ENCODE assay signal across 8 cellular contexts in genomic region chr15:99104788-99105515, GRCh38. TPM values are rescaled to one million over a fixed set of nuclear protein-coding genes. Genes with fewer than 3 reads are reported as not detected.
A peak's percentile ranks its signal among the peaks of the same experiment; 100 is the strongest.
DNase-seq lines count a peak whose midpoint lies in the region; ATAC-seq and TF ChIP-seq lines count a peak whose summit lies in the region.

Gene SYNM, plus strand, starts transcription at chr15:99105080. Its CDS starts 120 bp downstream, at chr15:99105200.

- H3K9me2 ChIP-seq in HCT116 (ENCODE audit: insufficient read depth): no peaks in the 10 kb centered on the region

- peaks cover 13% of the 10 kb centered on the region for H3K4me1 Mint-ChIP-seq in T-helper 2 cell treated with Interferon-gamma antibody and Interleukin-4, amounts not matched to agents 5 μg/mL and 100 μg/mL, for 36 hours (ENCODE audit: low read depth)

- H3K27me3 ChIP-seq in HCT116 (ENCODE audit: insufficient read depth, low read length) (no peaks in the 10 kb centered on the region), lower lobe of right lung (ENCODE audit: low read depth) (peaks cover 47% of the 10 kb centered on the region)
- H3K27me3 ChIP-seq in effector memory CD4-positive, alpha-beta T cell (replicated peaks; ENCODE audit: control insufficient read depth, insufficient read depth, low read length, poor library complexity, severe bottlenecking): peaks cover 4% of the 10 kb centered on the region

- TF ChIP-seq POLR2A in HCT116 (IDR thresholded peaks at IDR 0.05; ENCODE audit: borderline replicate concordance, extremely low read depth, insufficient read depth, insufficient read length): peak; percentile 29
- no peak for TF ChIP-seq POLR2A in NB4 (IDR thresholded peaks at IDR 0.05; ENCODE audit: extremely low read depth, insufficient read length)

- H3K4me3 ChIP-seq in HCT116 (replicated peaks in 1 of 2; ENCODE audit: low read depth in 1 of 2, low read length in 2 of 2) (peak within 1 kb of the TSS; percentile 36 to 49), NB4 (ENCODE audit: low read depth, low read length) (peak within 1 kb of the TSS; percentile 34), lower lobe of right lung (peak within 1 kb of the TSS; percentile 65)
- peak within 1 kb of the TSS; percentile 35 for H3K4me3 ChIP-seq in effector memory CD4-positive, alpha-beta T cell (ENCODE audit: insufficient read depth, low read depth, low read length, poor library complexity, severe bottlenecking)

- RAD21 ChIA-PET in HCT116 (lab: Charles Lee; ENCODE audit: low non-redundant PET in 1 of 2, low total read pairs in 2 of 2, uncharacterized antibody in 2 of 2, unreplicated experiment in 2 of 2): interaction anchor here in 1 of 2 experiments (0.9 kb wide), 1 partner anchor 105 kb away, joined by 3 read pairs; no protein-coding TSS in a partner anchor

- H4K20me1 ChIP-seq in HCT116 (ENCODE audit: insufficient read depth): no peaks in the 10 kb centered on the region

- H3K9me3 Mint-ChIP-seq in T-helper 2 cell treated with Interferon-gamma antibody and Interleukin-4, amounts not matched to agents 5 μg/mL and 100 μg/mL, for 36 hours: no peaks in the 10 kb centered on the region

- ATAC-seq in HCT116 (peak; percentile 92), lower lobe of right lung (peak; percentile 92 to 96)

- TF ChIP-seq CTCF in HCT116 (IDR thresholded peaks at IDR 0.05 in 2 of 3, conservative IDR thresholded peaks at IDR 0.05 in 1 of 3; ENCODE audit: borderline replicate concordance in 1 of 3, insufficient read depth in 1 of 3, low read depth in 2 of 3, low read length in 2 of 3): peak; percentile 70 to 76 (median 74)
- TF ChIP-seq CTCF in NB4 (IDR thresholded peaks at IDR 0.05; ENCODE audit: low read depth, low read length): peak; percentile 44
- TF ChIP-seq CTCF in lower lobe of right lung (IDR thresholded peaks at IDR 0.05): peak; percentile 85

- H2AFZ ChIP-seq in HCT116 (ENCODE audit: low read depth, low read length, poor library complexity, severe bottlenecking): no peak within 1 kb of the TSS

- BruUV-seq in HCT116 (replicated peaks; lab: Mats Ljungman, UMichigan): no TSS peak

- intact Hi-C loops in HCT116 (cut with micrococcal nuclease): loop anchor here (1.0 to 10.0 kb wide), 3 partner anchors 108 to 650 kb away; partner anchors contain the start of gene LRRC28
- intact Hi-C loops in lower lobe of right lung (cut with DNase I): no loop called here

- H3K9ac ChIP-seq in HCT116 (ENCODE audit: low read length): peak within 1 kb of the TSS; percentile 36; the same call in 1 of the 2 replicates

- H3K4me2 ChIP-seq in HCT116 (ENCODE audit: low read length): peak within 1 kb of the TSS; percentile 75

- H3K27me3 Mint-ChIP-seq in T-helper 2 cell treated with Interferon-gamma antibody and Interleukin-4, amounts not matched to agents 5 μg/mL and 100 μg/mL, for 36 hours (ENCODE audit: low read depth): peaks cover 52% of the 10 kb centered on the region

- CTCF ChIA-PET in HCT116 (lab: Charles Lee): interaction anchor here (0.9 to 1.3 kb wide), 7 partner anchors 18 to 651 kb away, joined by 3 to 7 read pairs (median 4); no protein-coding TSS in a partner anchor

- H3K4me1 ChIP-seq in HCT116 (ENCODE audit: control insufficient read depth in 1 of 2, insufficient read depth in 2 of 2, low read length in 2 of 2) (peaks cover 3 to 15% of the 10 kb centered on the region in 2 experiments; a peak in 3 of 4 replicates), lower lobe of right lung (peaks cover 26% of the 10 kb centered on the region)
- H3K4me1 ChIP-seq in effector memory CD4-positive, alpha-beta T cell (ENCODE audit: control insufficient read depth, insufficient read depth, low read length, poor library complexity, severe bottlenecking): peaks cover 2% of the 10 kb centered on the region

- DNase-seq in activated CD4-positive, alpha-beta T cell treated with anti-CD3 and anti-CD28 coated beads for 48 hours: peak; percentile 47
- no peak for DNase-seq in activated CD4-positive, alpha-beta T cell treated with anti-CD3 and anti-CD28 coated beads, Interleukin-2, amount 50 U/mL, for 1 hour
- DNase-seq in HCT116 (ENCODE audit: low read depth, low spot score) (peak; percentile 77), NB4 (ENCODE audit: low read depth) (peak; percentile 87), lower lobe of right lung (peak; percentile 73)
- peak; percentile 60 for DNase-seq in T-helper 2 cell treated with Interferon-gamma antibody and Interleukin-4, amounts not matched to agents 5 μg/mL and 100 μg/mL, for 36 hours (ENCODE audit: low spot score)
- peak in 1 of 3 donors; percentile 6 for DNase-seq in effector memory CD4-positive, alpha-beta T cell
- DNase-seq in stimulated activated CD8-positive, alpha-beta memory T cell treated with anti-CD3 and anti-CD28 coated beads, Interleukin-4, amount 100 ng/mL, for 24 hours (ENCODE audit: low read depth): peak; percentile 6

- H3K9me3 ChIP-seq in HCT116 (ENCODE audit: control insufficient read depth in 1 of 2, insufficient read depth in 1 of 2, low read depth in 1 of 2, low read length in 2 of 2) (no peaks in the 10 kb centered on the region), lower lobe of right lung (no peaks in the 10 kb centered on the region)
- H3K9me3 ChIP-seq in effector memory CD4-positive, alpha-beta T cell (ENCODE audit: control insufficient read depth, low read length): no peaks in the 10 kb centered on the region

- TF ChIP-seq RAD21 in HCT116 (IDR thresholded peaks at IDR 0.05; ENCODE audit: low read depth): peak; percentile 74

- H3K79me2 ChIP-seq in HCT116 (ENCODE audit: insufficient read depth, low read length): no peaks in the 10 kb centered on the region

- peak within 1 kb of the TSS; percentile 43 for H3K4me3 Mint-ChIP-seq in T-helper 2 cell treated with Interferon-gamma antibody and Interleukin-4, amounts not matched to agents 5 μg/mL and 100 μg/mL, for 36 hours

- no peaks in the 10 kb centered on the region for H3K36me3 Mint-ChIP-seq in T-helper 2 cell treated with Interferon-gamma antibody and Interleukin-4, amounts not matched to agents 5 μg/mL and 100 μg/mL, for 36 hours (ENCODE audit: low read depth)

- no peak within 1 kb of the TSS for H3K27ac Mint-ChIP-seq in T-helper 2 cell treated with Interferon-gamma antibody and Interleukin-4, amounts not matched to agents 5 μg/mL and 100 μg/mL, for 36 hours

- H3K36me3 ChIP-seq in HCT116 (ENCODE audit: control insufficient read depth in 1 of 2, insufficient read depth in 2 of 2, low read length in 2 of 2) (no peaks in the 10 kb centered on the region), lower lobe of right lung (no peaks in the 10 kb centered on the region)
- H3K36me3 ChIP-seq in effector memory CD4-positive, alpha-beta T cell (ENCODE audit: control insufficient read depth, insufficient read depth, low read length): no peaks in the 10 kb centered on the region

- POLR2A ChIA-PET in HCT116 (lab: Charles Lee): no interaction called here

- H3K27ac ChIP-seq in HCT116 (ENCODE audit: low read depth, low read length) (peak within 1 kb of the TSS; percentile 44; the same call in 1 of the 2 replicates), lower lobe of right lung (peak within 1 kb of the TSS; percentile 76)
- no peak within 1 kb of the TSS for H3K27ac ChIP-seq in effector memory CD4-positive, alpha-beta T cell (ENCODE audit: insufficient read depth, low read length, poor library complexity, severe bottlenecking)

TF ChIP-seq in HCT116, 20 proteins besides CTCF, POLR2A, EP300 and RAD21:
- TF ChIP-seq CEBPB (IDR thresholded peaks at IDR 0.05; ENCODE audit: low read depth) (no peak), ATF3 (IDR thresholded peaks at IDR 0.05) (no peak), ZFX (IDR thresholded peaks at IDR 0.05) (peak; percentile 43; the same call in 1 of the 2 replicates), ZNF274 (IDR thresholded peaks at IDR 0.05; ENCODE audit: low read depth, low read length) (no peak), MAX (IDR thresholded peaks at IDR 0.05) (peak; percentile 44; the same call in 1 of the 2 replicates), EGR1 (IDR thresholded peaks at IDR 0.05; ENCODE audit: low read depth) (no peak), REST (IDR thresholded peaks at IDR 0.05; ENCODE audit: low read depth) (no peak), SRF (IDR thresholded peaks at IDR 0.05; ENCODE audit: low read depth) (no peak), POLR2AphosphoS5 (IDR thresholded peaks at IDR 0.05; ENCODE audit: low read depth, low read length) (peak; percentile 80), YY1 (IDR thresholded peaks at IDR 0.05; ENCODE audit: extremely low read depth, insufficient replicate concordance, low read depth, low read length) (peak; percentile 59), CBX3 (IDR thresholded peaks at IDR 0.05; ENCODE audit: low read depth) (no peak)

RNA-seq across cellular contexts. Expression of gene SYNM, which starts in this region (rescaled TPM):
- total RNA-seq in HCT116 (2021; ENCODE audit: unreplicated experiment) (3.3 TPM), lower lobe of right lung (26.8 TPM)
- polyA plus RNA-seq in HCT116 (2012): 2.4 and 2.9 TPM in 2 replicates
